Comparison of ENCODE assay signal across 8 cellular contexts in the genomic region with DNA sequence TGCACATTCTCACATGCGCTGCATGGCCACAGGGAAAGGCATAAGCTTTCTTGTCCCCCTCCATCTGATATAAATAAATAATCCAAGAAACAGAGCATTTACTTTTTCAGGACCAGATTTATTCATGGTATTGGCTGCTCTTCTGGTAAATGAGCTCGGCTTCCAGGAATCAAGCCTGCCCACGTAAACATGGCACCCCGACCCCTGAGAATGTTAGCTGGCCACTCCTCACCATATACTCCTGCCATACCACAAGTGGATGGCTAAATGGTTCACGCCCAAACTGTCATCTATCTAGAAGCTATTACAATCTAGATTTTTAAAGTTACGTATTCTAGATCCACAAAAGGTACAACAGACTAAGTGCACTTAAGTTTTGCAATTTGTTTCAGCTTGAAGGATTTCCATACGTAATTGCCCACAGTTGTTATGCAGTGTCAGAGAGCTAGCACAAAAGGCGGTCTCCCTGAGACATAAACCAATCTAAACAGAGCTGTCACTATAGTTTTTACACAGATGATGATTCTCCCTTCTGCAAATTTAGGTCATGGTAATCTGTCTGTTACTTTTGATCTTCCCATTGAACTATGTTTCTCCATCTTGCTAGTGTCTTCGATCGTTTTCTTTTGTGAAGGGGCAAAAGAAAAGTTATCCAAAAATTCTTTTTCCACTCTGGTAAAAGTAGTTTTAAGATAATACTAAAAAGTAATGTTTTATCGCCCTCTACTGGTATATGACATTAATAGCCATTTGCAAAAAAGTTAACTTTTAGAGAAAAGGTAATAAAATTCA. TPM values are rescaled to one million over a fixed set of nuclear protein-coding genes. Genes with fewer than 3 reads are reported as not detected.
DNase-seq lines count a peak whose midpoint lies in the region; ATAC-seq and TF ChIP-seq lines count a peak whose summit lies in the region.

No MANE protein-coding gene starts in this region.

- peak; percentile 58 to 78 for ATAC-seq in stimulated activated naive B cell treated with anti-CD40 and anti-IgM and Interleukin-4, amounts not matched to agents 10 μg/mL and 1 μg/mL and 100 μg/mL, for 72 hours (replicated peaks)
- ATAC-seq in GM18873 (IDR thresholded peaks at IDR 0.05; ENCODE audit: low FRiP score, unreplicated experiment) = no peak
- ATAC-seq in activated CD8-positive, alpha-beta memory T cell treated with anti-CD3 and anti-CD28 coated beads, Interleukin-2, amount 10 ng/mL, durations not matched to agents 7 days and 5 days = no peak

- no peaks in the 10 kb centered on the region for H3K79me2 ChIP-seq in SU-DHL-6 (ENCODE audit: insufficient read depth, low read length)

- intact Hi-C loops in Caco-2 (cut with micrococcal nuclease; ENCODE audit: unreplicated experiment) = loop anchor here (1.0 to 2.0 kb wide), 5 partner anchors 432 to 998 kb away; no protein-coding TSS in a partner anchor

- no peaks in the 10 kb centered on the region for H4K20me1 ChIP-seq in SU-DHL-6 (ENCODE audit: low read depth, low read length)

- no peak overlapping the region for H3K4me3 Mint-ChIP-seq in Caco-2 (ENCODE audit: unreplicated experiment)
- H3K4me3 Mint-ChIP-seq in stimulated activated naive B cell treated with anti-CD40 and anti-IgM and Interleukin-4, amounts not matched to agents 10 μg/mL and 1 μg/mL and 100 μg/mL, for 72 hours = peak overlapping the region in 1 of 2 donors; percentile 57
- H3K4me3 Mint-ChIP-seq in activated CD8-positive, alpha-beta memory T cell treated with anti-CD3 and anti-CD28 coated beads, Interleukin-2, amount 10 ng/mL, durations not matched to agents 7 days and 5 days = no peak overlapping the region

- H3F3A ChIP-seq in SU-DHL-6 (ENCODE audit: insufficient read depth) = peaks cover 43% of the 10 kb centered on the region

- CTCF ChIA-PET in Caco-2 (lab: Charles Lee) = interaction anchor here (0.6 to 1.9 kb wide), 7 partner anchors 9 to 740 kb away, joined by 3 to 13 read pairs (median 4); no protein-coding TSS in a partner anchor
- CTCF ChIA-PET in activated CD8-positive, alpha-beta memory T cell treated with anti-CD3 and anti-CD28 coated beads, Interleukin-2, amount 10 ng/mL, durations not matched to agents 7 days and 5 days (lab: Charles Lee) = interaction anchor here (0.7 to 6.9 kb wide), 23 partner anchors 8 to 1000 kb away, joined by 3 to 55 read pairs (median 5); partner anchors contain the start of gene SLC25A15

- TF ChIP-seq CTCF in Caco-2 (IDR thresholded peaks at IDR 0.05; ENCODE audit: insufficient read depth in 1 of 2, low read depth in 1 of 2, low read length in 1 of 2, severe bottlenecking in 1 of 2, unreplicated experiment in 1 of 2) (peak; percentile 36 to 71), SU-DHL-6 (IDR thresholded peaks at IDR 0.05; ENCODE audit: insufficient read depth, low read length, poor library complexity, severe bottlenecking) (peak; percentile 44)

- peaks cover 18% of the 10 kb centered on the region for H3K4me1 Mint-ChIP-seq in Caco-2 (ENCODE audit: low read depth, unreplicated experiment)
- H3K4me1 Mint-ChIP-seq in stimulated activated naive B cell treated with anti-CD40 and anti-IgM and Interleukin-4, amounts not matched to agents 10 μg/mL and 1 μg/mL and 100 μg/mL, for 72 hours = peaks cover 17 to 20% of the 10 kb centered on the region in 2 donors
- peaks cover 4% of the 10 kb centered on the region for H3K4me1 Mint-ChIP-seq in activated CD8-positive, alpha-beta memory T cell treated with anti-CD3 and anti-CD28 coated beads, Interleukin-2, amount 10 ng/mL, durations not matched to agents 7 days and 5 days

- DNase-seq in Caco-2 (no peak), glomerular visceral epithelial cell (ENCODE audit: extremely low spot score) (peak; percentile 17), GOT3 (lab: John Stamatoyannopoulos, UW) (no peak)
- no peak for DNase-seq in stimulated activated naive B cell treated with anti-CD40 and anti-IgM and Interleukin-4, amounts not matched to agents 10 μg/mL and 1 μg/mL and 100 μg/mL, for 72 hours
- DNase-seq in activated CD8-positive, alpha-beta memory T cell treated with anti-CD3 and anti-CD28 coated beads, Interleukin-2, amount 10 ng/mL, durations not matched to agents 7 days and 5 days = no peak

- no TSS peak for BruUV-seq in Caco-2 (replicated peaks; lab: Mats Ljungman, UMichigan)

- peak overlapping the region; percentile 79 for H2AFZ ChIP-seq in SU-DHL-6 (ENCODE audit: low read depth, low read length, severe bottlenecking)

- H3K4me1 ChIP-seq in Caco-2 = peaks cover 15% of the 10 kb centered on the region
- H3K4me1 ChIP-seq in HUES64 (ENCODE audit: insufficient read depth, low read length) = peaks cover 30% of the 10 kb centered on the region

- H3K9ac ChIP-seq in HUES64 (ENCODE audit: low read depth, low read length) (no peak overlapping the region), SU-DHL-6 (ENCODE audit: low read length) (peak overlapping the region; percentile 37)

- H3K4me3 ChIP-seq in Caco-2 (ENCODE audit: low read depth, low read length) (no peak overlapping the region), HUES64 (ENCODE audit: low read length) (no peak overlapping the region), SU-DHL-6 (ENCODE audit: insufficient read depth, low read length, poor library complexity, severe bottlenecking) (peak overlapping the region; percentile 6)

- no peaks in the 10 kb centered on the region for H3K9me3 Mint-ChIP-seq in Caco-2 (ENCODE audit: unreplicated experiment)
- H3K9me3 Mint-ChIP-seq in stimulated activated naive B cell treated with anti-CD40 and anti-IgM and Interleukin-4, amounts not matched to agents 10 μg/mL and 1 μg/mL and 100 μg/mL, for 72 hours = no peaks in the 10 kb centered on the region
- H3K9me3 Mint-ChIP-seq in activated CD8-positive, alpha-beta memory T cell treated with anti-CD3 and anti-CD28 coated beads, Interleukin-2, amount 10 ng/mL, durations not matched to agents 7 days and 5 days (ENCODE audit: low read depth) = no peaks in the 10 kb centered on the region

- POLR2A ChIA-PET in Caco-2 (lab: Charles Lee) = no interaction called here

- H3K4me2 ChIP-seq in SU-DHL-6 (ENCODE audit: low read depth, low read length, poor library complexity, severe bottlenecking) = peak overlapping the region; percentile 51

- 66% methylated on average over 8 of the region's 11 CpGs for WGBS in HUES64

- no peaks in the 10 kb centered on the region for H3K36me3 Mint-ChIP-seq in Caco-2 (ENCODE audit: insufficient read depth, unreplicated experiment)
- no peaks in the 10 kb centered on the region for H3K36me3 Mint-ChIP-seq in stimulated activated naive B cell treated with anti-CD40 and anti-IgM and Interleukin-4, amounts not matched to agents 10 μg/mL and 1 μg/mL and 100 μg/mL, for 72 hours
- H3K36me3 Mint-ChIP-seq in activated CD8-positive, alpha-beta memory T cell treated with anti-CD3 and anti-CD28 coated beads, Interleukin-2, amount 10 ng/mL, durations not matched to agents 7 days and 5 days = no peaks in the 10 kb centered on the region

- no peaks in the 10 kb centered on the region for H3K9me3 ChIP-seq in Caco-2
- no peaks in the 10 kb centered on the region for H3K9me3 ChIP-seq in HUES64 (ENCODE audit: insufficient read depth, low read depth, low read length)
- no peaks in the 10 kb centered on the region for H3K9me3 ChIP-seq in SU-DHL-6 (ENCODE audit: insufficient read depth, low read length)

- H3K27me3 ChIP-seq in Caco-2 (replicated peaks; ENCODE audit: control insufficient read depth, insufficient read depth, low read length) = no peaks in the 10 kb centered on the region
- no peaks in the 10 kb centered on the region for H3K27me3 ChIP-seq in HUES64 (ENCODE audit: insufficient read depth, low read length)
- no peaks in the 10 kb centered on the region for H3K27me3 ChIP-seq in SU-DHL-6 (ENCODE audit: low read length)

- H3K9me2 ChIP-seq in SU-DHL-6 (replicated peaks; ENCODE audit: insufficient read depth, low read length) = no peaks in the 10 kb centered on the region

- H3K36me3 ChIP-seq in Caco-2 (ENCODE audit: control insufficient read depth, insufficient read depth, low read length) (no peaks in the 10 kb centered on the region), HUES64 (ENCODE audit: insufficient read depth, low read length) (no peaks in the 10 kb centered on the region), SU-DHL-6 (ENCODE audit: low read length) (no peaks in the 10 kb centered on the region)

- H3K27ac ChIP-seq in HUES64 (ENCODE audit: low read depth, low read length) = peak overlapping the region; percentile 76; the same call in 1 of the 2 replicates
- H3K27ac ChIP-seq in SU-DHL-6 (ENCODE audit: low read depth, low read length) = peak overlapping the region; percentile 73

- no peak overlapping the region for H3K27ac Mint-ChIP-seq in Caco-2 (ENCODE audit: unreplicated experiment)
- H3K27ac Mint-ChIP-seq in stimulated activated naive B cell treated with anti-CD40 and anti-IgM and Interleukin-4, amounts not matched to agents 10 μg/mL and 1 μg/mL and 100 μg/mL, for 72 hours = no peak overlapping the region
- H3K27ac Mint-ChIP-seq in activated CD8-positive, alpha-beta memory T cell treated with anti-CD3 and anti-CD28 coated beads, Interleukin-2, amount 10 ng/mL, durations not matched to agents 7 days and 5 days = no peak overlapping the region

- no peaks in the 10 kb centered on the region for H3K27me3 Mint-ChIP-seq in Caco-2 (ENCODE audit: insufficient read depth, unreplicated experiment)
- H3K27me3 Mint-ChIP-seq in stimulated activated naive B cell treated with anti-CD40 and anti-IgM and Interleukin-4, amounts not matched to agents 10 μg/mL and 1 μg/mL and 100 μg/mL, for 72 hours = no peaks in the 10 kb centered on the region
- H3K27me3 Mint-ChIP-seq in activated CD8-positive, alpha-beta memory T cell treated with anti-CD3 and anti-CD28 coated beads, Interleukin-2, amount 10 ng/mL, durations not matched to agents 7 days and 5 days = no peaks in the 10 kb centered on the region

RNA-seq across cellular contexts. Expression of gene FOXO1, which starts 16.2 kb away (rescaled TPM):
- total RNA-seq in Caco-2 (2022) = 10.4 and 11.4 TPM in 2 replicates
- polyA plus RNA-seq in HUES64 (2013, experiment 1 of 2) = 21.4 TPM
- polyA plus RNA-seq in HUES64 (2013, experiment 2 of 2) = 20.2 TPM
- 10 to 100 TPM; 20.2 to 27.1 TPM for total RNA-seq in activated CD8-positive, alpha-beta memory T cell treated with anti-CD3 and anti-CD28 coated beads, Interleukin-2, amount 10 ng/mL, durations not matched to agents 7 days and 5 days

Comparison
In these comparisons a context has a peak if more than half of its experiments do, and no peak if none do; other contexts are left out.
1. ATAC-seq: peak in stimulated activated naive B cell treated with anti-CD40 and anti-IgM and Interleukin-4, amounts not matched to agents 10 μg/mL and 1 μg/mL and 100 μg/mL, for 72 hours (2 of 2); none in GM18873 (single experiment) and activated CD8-positive, alpha-beta memory T cell treated with anti-CD3 and anti-CD28 coated beads, Interleukin-2, amount 10 ng/mL, durations not matched to agents 7 days and 5 days (single experiment).